In the genomic region with DNA sequence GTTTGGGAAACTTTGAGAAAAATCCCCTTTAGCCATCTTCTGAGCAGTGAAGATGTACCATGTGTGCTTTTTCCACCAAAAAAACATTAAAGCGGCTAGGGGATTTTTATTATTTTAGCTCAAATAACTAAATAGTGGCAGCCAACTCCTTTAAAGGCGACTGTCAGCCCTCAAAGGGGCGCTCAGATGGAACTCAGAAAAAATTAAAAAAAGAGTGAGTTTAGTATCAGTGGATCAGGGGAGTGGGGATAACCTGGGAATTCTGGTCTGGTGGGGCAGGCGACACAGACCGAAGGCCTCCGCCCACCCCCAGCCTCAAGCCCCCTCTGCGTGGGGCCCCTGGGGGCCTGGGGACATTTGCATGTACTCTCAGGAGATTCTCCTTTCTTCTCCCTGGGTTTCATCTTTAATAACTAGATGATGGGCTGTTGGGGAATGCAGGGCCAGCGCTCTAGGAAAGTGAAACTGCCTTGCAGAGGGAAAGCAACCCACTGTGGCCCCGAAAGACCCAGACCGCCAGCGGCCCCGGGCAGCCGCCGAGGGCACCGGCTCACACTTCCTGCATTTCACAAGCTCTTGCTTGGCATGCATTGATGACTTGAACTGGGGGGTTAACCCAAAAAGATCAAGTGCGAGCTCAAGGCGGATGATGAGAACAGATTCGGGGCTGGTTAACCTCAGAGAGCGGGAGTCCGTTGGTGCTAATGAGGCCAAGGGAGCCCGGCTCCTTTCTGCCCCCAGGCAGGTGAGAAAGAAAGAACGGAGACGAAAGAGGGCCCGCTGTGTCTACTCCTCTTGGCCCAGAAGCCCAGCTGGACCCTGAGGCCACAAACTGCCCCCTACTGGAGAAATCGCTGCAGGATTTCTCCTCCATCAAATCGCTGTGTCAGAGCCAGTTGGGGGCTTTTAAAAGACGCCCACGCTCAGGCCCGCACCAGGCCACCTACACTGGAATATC, we compare ENCODE assay signal across 8 cellular contexts. TPM values are rescaled to one million over a fixed set of nuclear protein-coding genes. Genes with fewer than 3 reads are reported as not detected.
A peak's percentile ranks its signal among the peaks of the same experiment; 100 is the strongest.
DNase-seq lines count a peak whose midpoint lies in the region; ATAC-seq, FAIRE-seq and TF ChIP-seq lines count a peak whose summit lies in the region.

No MANE protein-coding gene starts in this region.

- TF ChIP-seq CTCF in HEK293 (tag by site-specific recombination; IDR thresholded peaks at IDR 0.05) (no peak), OCI-LY1 (IDR thresholded peaks at IDR 0.05; ENCODE audit: low read length) (no peak), GM12878 (IDR thresholded peaks at IDR 0.05 in 2 of 3, conservative IDR thresholded peaks at IDR 0.05 in 1 of 3; ENCODE audit: control insufficient read depth in 2 of 3, extremely low read depth in 1 of 3, insufficient read depth in 1 of 3, low read depth in 3 of 3, low read length in 3 of 3) (no peak), mesothelial cell of epicardium (IDR thresholded peaks at IDR 0.05; ENCODE audit: unreplicated experiment) (no peak), D721Med (IDR thresholded peaks at IDR 0.05; ENCODE audit: insufficient read depth, missing control alignments) (no peak)

- CTCF ChIA-PET in HEK293 (lab: Yijun Ruan, JAX) (interaction anchor here (0.7 kb wide), 1 partner anchor 64 kb away, joined by 3 read pairs; no protein-coding TSS in a partner anchor), GM12878 (lab: Yijun Ruan, JAX) (interaction anchor here (0.6 to 21.2 kb wide), 14 partner anchors 10 to 193 kb away, joined by 3 to 520 read pairs (median 8); partner anchors contain the start of gene FLVCR2)

- H3K27ac Mint-ChIP-seq in mesothelial cell of epicardium: no peak overlapping the region

- WGBS in GM12878 (ENCODE audit: insufficient coverage, insufficient replicate concordance, low lambda C conversion rate, missing lambda C conversion rate): under 1% methylated on average over 28 of the region's 29 CpGs
- no CpG with 5 or more reads among the region's 29 CpGs for WGBS in mesendoderm (ENCODE audit: extremely low coverage, insufficient coverage, low lambda C conversion rate)

- no peaks in the 10 kb centered on the region for H4K20me1 ChIP-seq in OCI-LY1 (ENCODE audit: insufficient read depth, low read length)
- no peaks in the 10 kb centered on the region for H4K20me1 ChIP-seq in GM12878 (ENCODE audit: control insufficient read depth, insufficient read depth)

- H3K79me2 ChIP-seq in OCI-LY1 (ENCODE audit: insufficient read depth, low read length) (no peaks in the 10 kb centered on the region), GM12878 (ENCODE audit: control insufficient read depth, insufficient read depth, low read length) (peaks cover 26% of the 10 kb centered on the region), mesendoderm (ENCODE audit: control insufficient read depth, insufficient read depth, low read length) (no peaks in the 10 kb centered on the region)

- no peaks in the 10 kb centered on the region for H3K36me3 Mint-ChIP-seq in mesothelial cell of epicardium

- no peaks in the 10 kb centered on the region for H3K9me2 ChIP-seq in OCI-LY1 (ENCODE audit: low read depth, low read length)

- H3F3A ChIP-seq in OCI-LY1 (ENCODE audit: insufficient read depth, low read length): no peaks in the 10 kb centered on the region

- intact Hi-C loops in GM12878 (cut with micrococcal nuclease; ENCODE audit: unreplicated experiment): loop anchor here (1.0 to 2.0 kb wide), 2 partner anchors 16 to 24 kb away; no protein-coding TSS in a partner anchor

- no peaks in the 10 kb centered on the region for H3K4me1 Mint-ChIP-seq in mesothelial cell of epicardium

- H3K18ac ChIP-seq in mesendoderm (ENCODE audit: low read length): no peak overlapping the region

- H3K36me3 ChIP-seq in HEK293 (ENCODE audit: control insufficient read depth in 2 of 2, insufficient read depth in 1 of 2, low read length in 2 of 2) (no peaks in the 10 kb centered on the region), OCI-LY1 (ENCODE audit: insufficient read depth, low read length) (no peaks in the 10 kb centered on the region), GM12878 (ENCODE audit: control insufficient read depth in 2 of 2, insufficient read depth in 2 of 2, low read length in 1 of 2) (no peaks in the 10 kb centered on the region), mesendoderm (ENCODE audit: control insufficient read depth, insufficient read depth, low read length) (no peaks in the 10 kb centered on the region)

- H3K79me1 ChIP-seq in mesendoderm (ENCODE audit: low read length): no peaks in the 10 kb centered on the region

- H2BK120ac ChIP-seq in mesendoderm (ENCODE audit: low read depth, low read length): no peak overlapping the region

- RAD21 ChIA-PET in GM12878 (lab: Charles Lee; ENCODE audit: unreplicated experiment): interaction anchor here (0.6 to 21.5 kb wide), 17 partner anchors 10 to 573 kb away, joined by 3 to 645 read pairs (median 5); partner anchors contain the start of gene BATF

- ATAC-seq in GM12878: peak; percentile 76

- no peaks in the 10 kb centered on the region for H3K27me3 Mint-ChIP-seq in mesothelial cell of epicardium (ENCODE audit: low read depth)

- H4K8ac ChIP-seq in mesendoderm (ENCODE audit: low read depth, low read length): no peak overlapping the region

- H4K5ac ChIP-seq in mesendoderm (ENCODE audit: low read length): no peak overlapping the region

- no peak overlapping the region for H3K4me3 Mint-ChIP-seq in mesothelial cell of epicardium

- FAIRE-seq in GM12891 (lab: Jason Lieb, UNC) (peak; percentile 77), GM12878 (lab: Jason Lieb, UNC) (no peak), D721Med (lab: Jason Lieb, UNC) (no peak)

- peak; percentile 42; the same call in 1 of the 2 replicates for TF ChIP-seq POLR2A in GM12891 (IDR thresholded peaks at IDR 0.05; ENCODE audit: low read depth, low read length)
- TF ChIP-seq POLR2A in GM12878 (IDR thresholded peaks at IDR 0.05; ENCODE audit: low read depth, low read length): 0 out of 2 replicates have a peak, but pooled peaks have one; percentile 36

- 0 out of 2 replicates have a peak, but pooled peaks cover 5% of the 10 kb centered on the region for H3K27me3 ChIP-seq in OCI-LY1 (ENCODE audit: insufficient read depth, low read length)
- H3K27me3 ChIP-seq in GM12878 (replicated peaks in 1 of 2; ENCODE audit: control insufficient read depth in 2 of 2, insufficient read depth in 2 of 2, low read length in 1 of 2): no peaks in the 10 kb centered on the region
- H3K27me3 ChIP-seq in mesendoderm (ENCODE audit: insufficient read depth, low read length, poor library complexity): no peaks in the 10 kb centered on the region

- H3K56ac ChIP-seq in mesendoderm (ENCODE audit: low read length): peak overlapping the region; percentile 49

- H2AFZ ChIP-seq in OCI-LY1 (ENCODE audit: low read length): no peak overlapping the region
- peak overlapping the region; percentile 54 for H2AFZ ChIP-seq in GM12878 (ENCODE audit: control insufficient read depth, low read depth, low read length)

- POLR2A ChIA-PET in HEK293 (lab: Yijun Ruan, JAX) (interaction anchor here (1.0 kb wide), 1 partner anchor 46 kb away, joined by 3 read pairs; no protein-coding TSS in a partner anchor), GM12878 (lab: Charles Lee) (interaction anchor here (0.5 to 19.7 kb wide), 10 partner anchors 9 to 331 kb away, joined by 3 to 385 read pairs (median 5); no protein-coding TSS in a partner anchor)

- H2BK5ac ChIP-seq in mesendoderm (ENCODE audit: low read length): no peak overlapping the region

- H3K27ac ChIP-seq in HEK293 (ENCODE audit: extremely low read depth, low read depth, low read length) (no peak overlapping the region), OCI-LY1 (ENCODE audit: low read depth, low read length, poor library complexity, severe bottlenecking) (no peak overlapping the region), GM12878 (ENCODE audit: control insufficient read depth, insufficient read depth) (peak overlapping the region; percentile 97), mesendoderm (ENCODE audit: low read depth, low read length) (no peak overlapping the region)

- DNase-seq in GM12891 (ENCODE audit: insufficient read length, low spot score) (no peak), GM12878 (ENCODE audit: low read depth, low spot score) (peak; percentile 80), mesendoderm (peak; percentile 43), mesothelial cell of epicardium (ENCODE audit: low spot score in 2 of 2, unreplicated experiment in 2 of 2) (no peak), D721Med (ENCODE audit: insufficient read length, low spot score) (no peak), HuH-7 (ENCODE audit: low spot score) (no peak)

- TF ChIP-seq EP300 in GM12878 (IDR thresholded peaks at IDR 0.05; ENCODE audit: borderline replicate concordance in 1 of 2, control insufficient read depth in 1 of 2, low read depth in 2 of 2, low read length in 2 of 2): peak in 1 of 2 experiments; percentile 73; a peak in 3 of 4 replicates

- in situ Hi-C loops in GM12878 (cut with MboI): no loop called here

- no peak overlapping the region for H2BK15ac ChIP-seq in mesendoderm (replicated peaks; ENCODE audit: low read depth)

- H3K9ac ChIP-seq in OCI-LY1 (ENCODE audit: low read length): no peak overlapping the region
- H3K9ac ChIP-seq in GM12878 (ENCODE audit: control insufficient read depth, insufficient read depth, low read length): peak overlapping the region; percentile 90
- H3K9ac ChIP-seq in mesendoderm (ENCODE audit: low read length): no peak overlapping the region

- H3K9me3 ChIP-seq in HEK293 (ENCODE audit: control insufficient read depth, insufficient read depth, low read depth, low read length) (no peaks in the 10 kb centered on the region), OCI-LY1 (ENCODE audit: low read length) (peaks cover 5% of the 10 kb centered on the region; the same call in 1 of the 2 replicates), GM12878 (replicated peaks; ENCODE audit: control insufficient read depth, insufficient read depth, low read length) (peaks cover 18% of the 10 kb centered on the region)

- no peaks in the 10 kb centered on the region for H3K4me1 ChIP-seq in HEK293 (ENCODE audit: control insufficient read depth, insufficient read depth, low read length)
- peaks cover 17% of the 10 kb centered on the region for H3K4me1 ChIP-seq in OCI-LY1 (ENCODE audit: insufficient read depth, low read length, severe bottlenecking)
- peaks cover 54% of the 10 kb centered on the region for H3K4me1 ChIP-seq in GM12878 (ENCODE audit: control insufficient read depth, insufficient read depth, low read length)
- no peaks in the 10 kb centered on the region for H3K4me1 ChIP-seq in mesendoderm (ENCODE audit: control insufficient read depth, low read depth, low read length)

- BruUV-seq in GM12878 (replicated peaks; lab: Mats Ljungman, UMichigan): TSS peak; percentile 68

- H2AK5ac ChIP-seq in mesendoderm (ENCODE audit: low read length): no peak overlapping the region

- SMC1A ChIA-PET in GM12878 (lab: Charles Lee; ENCODE audit: uncharacterized antibody, unreplicated experiment): interaction anchor here (0.7 to 19.9 kb wide), 16 partner anchors 8 to 209 kb away, joined by 3 to 619 read pairs (median 6); no protein-coding TSS in a partner anchor

- no peak overlapping the region for H3K23ac ChIP-seq in mesendoderm (ENCODE audit: low read length)

- no peak overlapping the region for H3K4ac ChIP-seq in mesendoderm (ENCODE audit: low read depth, low read length)

- H3K9me3 Mint-ChIP-seq in mesothelial cell of epicardium: peaks cover 22% of the 10 kb centered on the region

- no peak overlapping the region for H3K4me3 ChIP-seq in HEK293 (ENCODE audit: low read depth, low read length)
- H3K4me3 ChIP-seq in OCI-LY1 (ENCODE audit: low read depth, low read length, poor library complexity, severe bottlenecking): peak overlapping the region; percentile 38
- H3K4me3 ChIP-seq in GM12878: peak overlapping the region; percentile 73
- H3K4me3 ChIP-seq in mesendoderm (ENCODE audit: low read length): no peak overlapping the region

- H3K4me2 ChIP-seq in OCI-LY1 (ENCODE audit: low read length) (peak overlapping the region; percentile 58), GM12878 (ENCODE audit: control insufficient read depth, insufficient read depth) (peak overlapping the region; percentile 99), mesendoderm (ENCODE audit: low read length) (no peak overlapping the region)

- TF ChIP-seq RAD21 in GM12878 (IDR thresholded peaks at IDR 0.05; ENCODE audit: insufficient read depth, low read depth, low read length): no peak

RNA-seq across cellular contexts. Expression of gene BATF, which starts 7.3 kb away (rescaled TPM):
- 74.9 TPM for polyA plus RNA-seq in GM12891 (2012; ENCODE audit: low read depth, missing spikeins)
- 55.3 and 58.4 TPM in 2 replicates for total RNA-seq in GM12878 (2013; cell fraction: nucleolus; rRNA removed)
- total RNA-seq in GM12878 (2014; rRNA removed): 153 and 158 TPM in 2 replicates
- 94.0 and 99.6 TPM in 2 replicates for total RNA-seq in GM12878 (2014; rRNA removed; fragmentation: Illumina TruSeq; extraction: Trizol)
- total RNA-seq in GM12878 (2021): 99.8 and 107 TPM in 2 replicates
- polyA plus RNA-seq in GM12878 (2011; ENCODE audit: low read depth): 105 TPM
- 53.9 and 98.3 TPM in 2 replicates for polyA plus RNA-seq in GM12878 (2011; rRNA removed)
- 136 and 190 TPM in 2 replicates for polyA plus RNA-seq in GM12878 (2011; cell fraction: cytosol; rRNA removed)
- 87.8 and 92.3 TPM in 2 replicates for polyA plus RNA-seq in GM12878 (2011; cell fraction: nucleus; rRNA removed)
- polyA plus RNA-seq in GM12878 (2012): 86.3 and 91.1 TPM in 2 replicates
- 30.7 and 93.4 TPM in 2 replicates for polyA plus RNA-seq in GM12878 (2014; fragmentation: Illumina TruSeq; extraction: Trizol)
- polyA plus RNA-seq in GM12878 (2014; fragmentation: Nextera tagmentation; extraction: Ambion mirVana): 10 to 100 TPM in 1 of 2 experiments, 1 to 10 TPM in 1; 10.0 to 30.9 TPM
- polyA plus RNA-seq in GM12878 (2014; rRNA removed): 147 and 176 TPM in 2 replicates
- 100 to 1,000 TPM; 133 to 154 TPM for polyA plus RNA-seq in GM12878 (2016; fragmentation: Nextera tagmentation; extraction: Ambion mirVana)
- 18.5 and 50.6 TPM in 2 replicates for polyA minus RNA-seq in GM12878 (2011; rRNA and poly(A)+ RNA removed)
- 21.5 and 22.8 TPM in 2 replicates for polyA minus RNA-seq in GM12878 (2011; cell fraction: cytosol; rRNA and poly(A)+ RNA removed)
- polyA minus RNA-seq in GM12878 (2011; cell fraction: nucleus; rRNA and poly(A)+ RNA removed): 22.0 and 37.2 TPM in 2 replicates
- polyA plus RNA-seq in mesendoderm (2013, experiment 1 of 2): not detected
- not detected for polyA plus RNA-seq in mesendoderm (2013, experiment 2 of 2)
- 1.4 to 1.8 TPM (median 1.6 TPM) in 3 replicates for total RNA-seq in mesothelial cell of epicardium

Comparison
In these comparisons a context has a peak if more than half of its experiments do, and no peak if none do; other contexts are left out.
1. DNase-seq: peak in GM12878 (single experiment) and mesendoderm (single experiment); none in GM12891 (single experiment), mesothelial cell of epicardium (0 of 2), D721Med (single experiment) and HuH-7 (single experiment).
2. H3K4me3 ChIP-seq: peak in OCI-LY1 (single experiment) and GM12878 (single experiment); none in HEK293 (single experiment) and mesendoderm (single experiment).
3. RNA of gene BATF, which starts 7.3 kb away (total RNA-seq): 55.3 to 158 TPM in GM12878; 1.4 to 1.8 TPM in mesothelial cell of epicardium; every median in the first group is over 10 times any median in the second.